1 cellular context compared by ENCODE assay signal in genomic region chr1:202199141-202199889, GRCh38.
TF ChIP-seq lines count a peak whose summit lies in the region.

No MANE protein-coding gene starts in this region.

TF ChIP-seq in A549, 52 proteins besides CTCF, POLR2A, EP300 and RAD21:
- TF ChIP-seq BCL3 (IDR thresholded peaks at IDR 0.05), result 0 out of 3 replicates have a peak, but pooled peaks have one; percentile 4
- no peak for TF ChIP-seq ZNF302 (CRISPR knock-in tag; IDR thresholded peaks at IDR 0.05)
TF ChIP-seq in A549: peak in this region for 1.
